ENCODE assay signal across 26 cellular contexts in the genomic region with DNA sequence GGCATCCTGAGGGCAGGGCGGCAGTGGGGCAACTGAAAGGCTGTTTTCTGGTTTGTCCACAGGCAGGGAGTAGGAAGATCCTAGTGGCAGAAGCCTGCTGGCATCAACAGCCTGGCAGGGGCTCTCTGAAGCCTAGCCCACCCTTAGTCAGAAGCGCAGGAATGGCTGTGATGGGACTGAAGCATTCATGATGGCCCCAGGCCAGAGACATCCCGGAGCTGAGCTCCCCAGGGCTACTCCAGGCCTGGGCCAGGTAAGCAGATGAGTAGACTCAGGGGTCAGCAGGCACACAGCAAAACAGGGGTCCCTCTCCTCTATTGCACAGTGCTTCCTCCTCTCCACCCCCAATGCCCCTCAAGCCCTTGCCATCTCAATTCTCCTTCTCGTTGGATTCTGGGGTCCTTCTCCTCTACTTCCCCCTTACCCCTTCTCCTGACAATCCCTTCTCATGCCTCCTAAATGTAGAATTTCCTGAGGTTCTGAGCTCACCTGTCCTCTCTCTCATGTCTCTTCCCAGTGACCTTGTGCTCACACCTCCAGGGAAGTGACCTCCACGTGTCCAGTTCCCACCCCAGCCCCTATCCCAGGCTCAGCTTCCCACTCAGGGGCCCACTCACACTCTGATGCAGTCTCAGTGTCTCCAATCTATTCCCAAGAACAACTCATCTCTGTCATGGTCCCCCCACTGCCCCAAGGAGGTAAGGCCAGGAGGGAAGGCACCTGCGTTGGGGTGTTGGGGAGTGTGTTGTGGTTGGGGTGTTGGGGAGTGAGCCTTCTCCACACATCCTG.
"Had no signal": no experiment of that assay in that cellular context is flagged by ENCODE, and none has a peak within 500 bp of the region (broad histone marks: within the 10 kb centered on the region; RNA-seq: fewer than 3 reads in every experiment).

No MANE protein-coding gene starts in this region.

- H3K36me3 ChIP-seq: stomach, suprapubic skin, thoracic aorta, thyroid gland, tibial artery, tibial nerve, transverse colon, upper lobe of left lung, upper lobe of right lung, uterus, vagina had no signal

- DNase-seq: stimulated activated CD4-positive, alpha-beta T cell treated with anti-CD3 and anti-CD28 coated beads, Interleukin-2, amount 100 ng/mL, for 48 hours; stimulated activated CD4-positive, alpha-beta T cell treated with anti-CD3 and anti-CD28 coated beads, Interleukin-4, amount 100 ng/mL, for 1 hour; stimulated activated CD4-positive, alpha-beta T cell treated with anti-CD3 and anti-CD28 coated beads, Interleukin-4, amount 100 ng/mL, for 24 hours; stimulated activated CD4-positive, alpha-beta T cell treated with anti-CD3 and anti-CD28 coated beads, Interleukin-4, amount 100 ng/mL, for 4 hours; stimulated activated CD8-positive, alpha-beta memory T cell treated with anti-CD3 and anti-CD28 coated beads, Interleukin-4, amount 100 ng/mL, for 48 hours; stimulated activated naive B cell treated with anti-CD40 and anti-IgM and Interleukin-4, amounts not matched to agents 10 μg/mL and 1 μg/mL and 100 μg/mL, for 72 hours; stimulated activated naive CD4-positive, alpha-beta T cell; stimulated activated naive CD4-positive, alpha-beta T cell treated with Interleukin-2 at 50 U/mL for 16 hours; stimulated activated naive CD8-positive, alpha-beta T cell treated with anti-CD3 and anti-CD28 coated beads, Interleukin-15, amount 100 ng/mL, for 72 hours; stimulated activated naive CD8-positive, alpha-beta T cell treated with anti-CD3 and anti-CD28 coated beads, Interleukin-15, Interleukin-2, amounts not matched to agents 100 U/mL and 50 U/mL, for 24 hours; stomach; substantia nigra; testis; thyroid gland; transverse colon; trophoblast cell; upper lobe of left lung; upper lobe of right lung; uterus had no signal

- H3K4me3 ChIP-seq: stomach, suprapubic skin, testis, thoracic aorta, thyroid gland, tibial artery, tibial nerve, transverse colon, upper lobe of left lung, upper lobe of right lung, uterus, vagina had no signal

- H3K9me3 ChIP-seq: suprapubic skin, testis, thoracic aorta, thyroid gland, tibial artery, tibial nerve, transverse colon, upper lobe of left lung, upper lobe of right lung, uterus, vagina had no signal

- H3K27ac ChIP-seq: stomach, suprapubic skin, testis, thoracic aorta, thyroid gland, tibial artery, tibial nerve, transverse colon, upper lobe of left lung, upper lobe of right lung, uterus, vagina had no signal

- H3K4me1 ChIP-seq: stomach, suprapubic skin, testis, tibial artery, tibial nerve, transverse colon, upper lobe of left lung, upper lobe of right lung, uterus, vagina had no signal

- H3K27me3 ChIP-seq: testis, thyroid gland, tibial artery, tibial nerve, transverse colon, upper lobe of left lung, uterus, vagina had no signal

- ATAC-seq: stimulated activated effector memory CD8-positive, alpha-beta T cell treated with anti-CD3 and anti-CD28 coated beads, Interleukin-12 subunit alpha, Interleukin-12 subunit beta, amount 100 ng/mL, for 72 hours; stimulated activated memory B cell treated with anti-CD40 and anti-IgM and Interleukin-4, amounts not matched to agents 10 μg/mL and 1 μg/mL and 100 μg/mL, for 72 hours; stimulated activated naive B cell treated with anti-CD40 and anti-IgM and Interleukin-4, amounts not matched to agents 10 μg/mL and 1 μg/mL and 100 μg/mL, for 72 hours; stimulated activated naive CD8-positive, alpha-beta T cell treated with anti-CD3 and anti-CD28 coated beads, Interleukin-15, amount 100 ng/mL, for 72 hours; stimulated activated naive CD8-positive, alpha-beta T cell treated with anti-CD3 and anti-CD28 coated beads, Interleukin-15, Interleukin-2, amounts not matched to agents 100 U/mL and 50 U/mL, for 24 hours; upper lobe of right lung had no signal
